9 cellular contexts compared by ENCODE assay signal in genomic region chr6:85354761-85355618, GRCh38.
DNase-seq lines count a peak whose midpoint lies in the region; ATAC-seq, FAIRE-seq and TF ChIP-seq lines count a peak whose summit lies in the region.
"Had no signal": no experiment of that assay in that cellular context is flagged by ENCODE, and none has a peak within 500 bp of the region (broad histone marks: within the 10 kb centered on the region; RNA-seq: fewer than 3 reads in every experiment).

No MANE protein-coding gene starts in this region.

- H2AK5ac ChIP-seq in H1 (ENCODE audit: low read depth, low read length), result no peak overlapping the region

- no peaks in the 10 kb centered on the region for H3K36me3 Mint-ChIP-seq in activated CD8-positive, alpha-beta T cell treated with anti-CD3 and anti-CD28 coated beads, Interleukin-2, amount 10 ng/mL, durations not matched to agents 7 days and 5 days (ENCODE audit: low read depth)

- H3K36me3 ChIP-seq in H1 (ENCODE audit: control insufficient read depth in 2 of 4, insufficient read depth in 4 of 4, low read length in 3 of 4) (no peaks in the 10 kb centered on the region), mucosa of descending colon (ENCODE audit: low read depth) (no peaks in the 10 kb centered on the region)

- TF ChIP-seq POLR2A in H1 (IDR thresholded peaks at IDR 0.05; ENCODE audit: control extremely low read depth in 1 of 2, low read depth in 2 of 2, low read length in 2 of 2), result no peak

- CTCF ChIA-PET in activated CD8-positive, alpha-beta T cell treated with anti-CD3 and anti-CD28 coated beads, Interleukin-2, amount 10 ng/mL, durations not matched to agents 7 days and 5 days (lab: Charles Lee), result interaction anchor here (0.6 to 7.3 kb wide), 26 partner anchors 30 to 245 kb away, joined by 3 to 120 read pairs (median 4); partner anchors contain the start of gene NT5E
- CTCF ChIA-PET in H1 (lab: Charles Lee; ENCODE audit: partially characterized antibody), result interaction anchor here (0.6 to 4.8 kb wide), 33 partner anchors 10 to 603 kb away, joined by 3 to 153 read pairs (median 4); no protein-coding TSS in a partner anchor

- peak; percentile 71 for DNase-seq in Ammon's horn (ENCODE audit: low spot score)
- peak; percentile 63 for DNase-seq in NCI-H748 (lab: John Stamatoyannopoulos, UW; ENCODE audit: unreplicated experiment)
- peak; percentile 77 for DNase-seq in activated CD8-positive, alpha-beta T cell treated with anti-CD3 and anti-CD28 coated beads, Interleukin-2, amount 10 ng/mL, durations not matched to agents 7 days and 5 days
- peak; percentile 44 to 82 for DNase-seq in H1 (ENCODE audit: low read depth in 1 of 2, low spot score in 2 of 2)
- peak; percentile 73 to 90 (median 87) for DNase-seq in mucosa of descending colon
- DNase-seq in stimulated activated CD8-positive, alpha-beta memory T cell treated with anti-CD3 and anti-CD28 coated beads, Interleukin-7, amount 100 ng/mL, for 24 hours (ENCODE audit: low read depth), result peak; percentile 31

- H3K79me1 ChIP-seq in H1 (ENCODE audit: low read depth, low read length), result no peaks in the 10 kb centered on the region

- H4K20me1 ChIP-seq in H1 (replicated peaks in 1 of 2; ENCODE audit: control insufficient read depth in 1 of 2, insufficient read depth in 2 of 2, low read length in 2 of 2), result no peaks in the 10 kb centered on the region

- H4K8ac ChIP-seq in H1 (ENCODE audit: extremely low read depth, insufficient read depth, low read length), result no peak overlapping the region

- H3K23ac ChIP-seq in H1 (ENCODE audit: insufficient read length), result no peak overlapping the region

- H3K79me2 ChIP-seq in H1 (ENCODE audit: control insufficient read depth in 1 of 2, insufficient read depth in 2 of 2, low read length in 2 of 2), result no peaks in the 10 kb centered on the region

- no peak overlapping the region for H4K5ac ChIP-seq in H1 (ENCODE audit: insufficient read length, low read depth, low read length)

- peak; percentile 74 for FAIRE-seq in H1 (lab: Jason Lieb, UNC)

- TF ChIP-seq CTCF in H1 (IDR thresholded peaks at IDR 0.05; ENCODE audit: control extremely low read depth in 1 of 3, insufficient read depth in 1 of 3, low read depth in 1 of 3, low read length in 3 of 3), result peak; percentile 86 to 92 (median 87)
- peak; percentile 94 for TF ChIP-seq CTCF in mucosa of descending colon (IDR thresholded peaks at IDR 0.05)

- H2BK5ac ChIP-seq in H1 (ENCODE audit: low read depth, low read length), result no peak overlapping the region

- ATAC-seq in GM18909 (IDR thresholded peaks at IDR 0.05; ENCODE audit: poor library complexity, unreplicated experiment), result peak; percentile 82
- ATAC-seq in HG03280 (IDR thresholded peaks at IDR 0.05; ENCODE audit: unreplicated experiment), result peak; percentile 72
- ATAC-seq in activated CD8-positive, alpha-beta T cell treated with anti-CD3 and anti-CD28 coated beads, Interleukin-2, amount 10 ng/mL, durations not matched to agents 7 days and 5 days, result peak; percentile 87
- peak; percentile 99 for ATAC-seq in mucosa of descending colon

- no peak overlapping the region for H2BK20ac ChIP-seq in H1 (ENCODE audit: low read length)

- no peak overlapping the region for H2BK120ac ChIP-seq in H1 (replicated peaks; ENCODE audit: low read depth, low read length)

- no peaks in the 10 kb centered on the region for H3K4me1 ChIP-seq in H1 (replicated peaks in 1 of 4; ENCODE audit: control insufficient read depth in 3 of 4, insufficient read depth in 4 of 4, low read length in 3 of 4)
- no peaks in the 10 kb centered on the region for H3K4me1 ChIP-seq in mucosa of descending colon (ENCODE audit: low read depth)

- no peak overlapping the region for H2BK12ac ChIP-seq in H1 (ENCODE audit: low read depth, low read length)

- no peak overlapping the region for H3K27ac ChIP-seq in H1 (ENCODE audit: low read depth, low read length)

- WGBS in H1 (ENCODE audit: extremely low coverage in 1 of 2, insufficient coverage in 1 of 2, insufficient read length in 1 of 2, insufficient replicate concordance in 2 of 2, low coverage in 1 of 2, low lambda C conversion rate in 2 of 2, missing lambda C conversion rate in 1 of 2), 2 experiments, result 39% methylated on average over 10 of the region's 10 CpGs; no CpG with 5 or more reads in 1 of the 2 experiments

- H2BK15ac ChIP-seq in H1 (ENCODE audit: low read length), result no peak overlapping the region

- H3K9me3 ChIP-seq in H1 (ENCODE audit: insufficient read depth in 2 of 2, low read depth in 1 of 2, low read length in 1 of 2) (no peaks in the 10 kb centered on the region), mucosa of descending colon (no peaks in the 10 kb centered on the region)

- no peak overlapping the region for H3K4me2 ChIP-seq in H1 (ENCODE audit: insufficient read depth in 1 of 2, low read depth in 2 of 2, low read length in 2 of 2)

- no peak overlapping the region for H3K27ac Mint-ChIP-seq in activated CD8-positive, alpha-beta T cell treated with anti-CD3 and anti-CD28 coated beads, Interleukin-2, amount 10 ng/mL, durations not matched to agents 7 days and 5 days

- TF ChIP-seq EP300 in H1 (IDR thresholded peaks at IDR 0.05; ENCODE audit: borderline replicate concordance in 1 of 2, low read depth in 2 of 2, low read length in 2 of 2), result no peak

- H3K4me3 Mint-ChIP-seq in activated CD8-positive, alpha-beta T cell treated with anti-CD3 and anti-CD28 coated beads, Interleukin-2, amount 10 ng/mL, durations not matched to agents 7 days and 5 days, result no peak overlapping the region
- H3K4me3 Mint-ChIP-seq: IgD-negative memory B cell had no signal

- H3K4me1 Mint-ChIP-seq in activated CD8-positive, alpha-beta T cell treated with anti-CD3 and anti-CD28 coated beads, Interleukin-2, amount 10 ng/mL, durations not matched to agents 7 days and 5 days (ENCODE audit: low read depth), result no peaks in the 10 kb centered on the region
- H3K4me1 Mint-ChIP-seq: IgD-negative memory B cell had no signal

- no peak overlapping the region for H4K91ac ChIP-seq in H1 (replicated peaks; ENCODE audit: insufficient read length, low read length)

- POLR2A ChIA-PET in activated CD8-positive, alpha-beta T cell treated with anti-CD3 and anti-CD28 coated beads, Interleukin-2, amount 10 ng/mL, durations not matched to agents 7 days and 5 days (lab: Charles Lee), result no interaction called here
- POLR2A ChIA-PET in H1 (lab: Charles Lee; ENCODE audit: partially characterized antibody), result interaction anchor here (1.9 kb wide), 1 partner anchor 288 kb away, joined by 6 read pairs; the partner anchor contains the start of gene SYNCRIP

- no peak overlapping the region for H3K56ac ChIP-seq in H1 (replicated peaks; ENCODE audit: insufficient read length, low read depth, low read length)

- peak; percentile 91 to 93 for TF ChIP-seq RAD21 in H1 (IDR thresholded peaks at IDR 0.05 in 1 of 2, conservative IDR thresholded peaks at IDR 0.05 in 1 of 2; ENCODE audit: low read depth in 2 of 2, low read length in 2 of 2)

- no peaks in the 10 kb centered on the region for H3K23me2 ChIP-seq in H1 (ENCODE audit: low read depth, low read length)

- no peak overlapping the region for H3K14ac ChIP-seq in H1 (ENCODE audit: insufficient read length)

- H3K27me3 Mint-ChIP-seq in activated CD8-positive, alpha-beta T cell treated with anti-CD3 and anti-CD28 coated beads, Interleukin-2, amount 10 ng/mL, durations not matched to agents 7 days and 5 days (ENCODE audit: low read depth), result peaks cover 4% of the 10 kb centered on the region

- no peak overlapping the region for H3K18ac ChIP-seq in H1 (ENCODE audit: extremely low read depth, low read length)

- H3K4ac ChIP-seq in H1 (replicated peaks; ENCODE audit: insufficient read length, low read depth, low read length), result no peak overlapping the region

- no peak overlapping the region for H3K9ac ChIP-seq in H1 (replicated peaks in 1 of 4; ENCODE audit: extremely low read depth in 1 of 4, low read depth in 3 of 4, low read length in 3 of 4)

- H3K9me3 Mint-ChIP-seq in activated CD8-positive, alpha-beta T cell treated with anti-CD3 and anti-CD28 coated beads, Interleukin-2, amount 10 ng/mL, durations not matched to agents 7 days and 5 days (ENCODE audit: insufficient read depth), result no peaks in the 10 kb centered on the region
- H3K9me3 Mint-ChIP-seq: IgD-negative memory B cell had no signal

- H3K27me3 ChIP-seq in H1 (replicated peaks in 1 of 4; ENCODE audit: control insufficient read depth in 3 of 4, extremely low read depth in 1 of 4, insufficient read depth in 3 of 4, low read length in 3 of 4), result no peaks in the 10 kb centered on the region

- intact Hi-C loops in mucosa of descending colon (cut with DNase I, micrococcal nuclease), result loop anchor here (2.0 to 5.0 kb wide), 2 partner anchors 127 to 128 kb away; no protein-coding TSS in a partner anchor

- no peak overlapping the region for H2AFZ ChIP-seq in H1 (ENCODE audit: low read length)

- no peak overlapping the region for H3K4me3 ChIP-seq in H1 (ENCODE audit: extremely low read depth in 1 of 4, insufficient read depth in 2 of 4, low read depth in 3 of 4, low read length in 4 of 4)
- H3K4me3 ChIP-seq in mucosa of descending colon, result no peak overlapping the region

TF ChIP-seq in H1, 55 proteins besides CTCF, POLR2A, EP300 and RAD21 (continues in another document):
- TF ChIP-seq RFX5 (IDR thresholded peaks at IDR 0.05; ENCODE audit: borderline replicate concordance, low read depth, low read length) (no peak), SP1 (IDR thresholded peaks at IDR 0.05; ENCODE audit: low read depth, low read length) (no peak), TEAD4 (IDR thresholded peaks at IDR 0.05; ENCODE audit: low read depth, low read length) (no peak), RXRA (IDR thresholded peaks at IDR 0.05; ENCODE audit: insufficient read depth, low read depth, low read length) (no peak), TCF12 (IDR thresholded peaks at IDR 0.05; ENCODE audit: low read depth, low read length) (no peak), ASH2L (IDR thresholded peaks at IDR 0.05; ENCODE audit: low read length) (no peak), CBX8 (IDR thresholded peaks at IDR 0.05; ENCODE audit: borderline replicate concordance, low read depth, low read length) (no peak), JUN (IDR thresholded peaks at IDR 0.05; ENCODE audit: low read depth, low read length) (no peak), SUZ12 (IDR thresholded peaks at IDR 0.05; ENCODE audit: low read length) (no peak), SAP30 (IDR thresholded peaks at IDR 0.05; ENCODE audit: insufficient read depth, insufficient replicate concordance, low read length) (no peak)
- TF ChIP-seq, protein P1, sequence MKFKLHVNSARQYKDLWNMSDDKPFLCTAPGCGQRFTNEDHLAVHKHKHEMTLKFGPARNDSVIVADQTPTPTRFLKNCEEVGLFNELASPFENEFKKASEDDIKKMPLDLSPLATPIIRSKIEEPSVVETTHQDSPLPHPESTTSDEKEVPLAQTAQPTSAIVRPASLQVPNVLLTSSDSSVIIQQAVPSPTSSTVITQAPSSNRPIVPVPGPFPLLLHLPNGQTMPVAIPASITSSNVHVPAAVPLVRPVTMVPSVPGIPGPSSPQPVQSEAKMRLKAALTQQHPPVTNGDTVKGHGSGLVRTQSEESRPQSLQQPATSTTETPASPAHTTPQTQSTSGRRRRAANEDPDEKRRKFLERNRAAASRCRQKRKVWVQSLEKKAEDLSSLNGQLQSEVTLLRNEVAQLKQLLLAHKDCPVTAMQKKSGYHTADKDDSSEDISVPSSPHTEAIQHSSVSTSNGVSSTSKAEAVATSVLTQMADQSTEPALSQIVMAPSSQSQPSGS (IDR thresholded peaks at IDR 0.05; ENCODE audit: low read length), result no peak

Comparison
In these comparisons a context has a peak if more than half of its experiments do, and no peak if none do; other contexts are left out.
1. DNase-seq: peak in every context shown above with its lines; median percentile 87 in mucosa of descending colon; 77 in activated CD8-positive, alpha-beta T cell treated with anti-CD3 and anti-CD28 coated beads, Interleukin-2, amount 10 ng/mL, durations not matched to agents 7 days and 5 days; 71 in Ammon's horn; 63 in NCI-H748; 63 in H1; 31 in stimulated activated CD8-positive, alpha-beta memory T cell treated with anti-CD3 and anti-CD28 coated beads, Interleukin-7, amount 100 ng/mL, for 24 hours.